9 cellular contexts compared by ENCODE assay signal in genomic region chr3:16148783-16149182, GRCh38. TPM values are rescaled to one million over a fixed set of nuclear protein-coding genes. Genes with fewer than 3 reads are reported as not detected.
DNase-seq lines count a peak whose midpoint lies in the region; ATAC-seq and TF ChIP-seq lines count a peak whose summit lies in the region.
"Had no signal": no experiment of that assay in that cellular context is flagged by ENCODE, and none has a peak within 500 bp of the region (broad histone marks: within the 10 kb centered on the region; RNA-seq: fewer than 3 reads in every experiment).

No MANE protein-coding gene starts in this region.

- H3K27me3 Mint-ChIP-seq in stimulated activated naive B cell treated with anti-CD40 and anti-IgM and Interleukin-4, amounts not matched to agents 10 μg/mL and 1 μg/mL and 100 μg/mL, for 72 hours = peaks cover 0 to 13% of the 10 kb centered on the region in 2 donors
- H3K27me3 Mint-ChIP-seq in CD14-positive monocyte (ENCODE audit: low read depth in 3 of 3) = peaks cover 0 to 6% (median 2%) of the 10 kb centered on the region in 3 donors

- H3K27me3 ChIP-seq in right atrium auricular region = no peaks in the 10 kb centered on the region

- no peak overlapping the region for H3K4me3 Mint-ChIP-seq in stimulated activated naive B cell treated with anti-CD40 and anti-IgM and Interleukin-4, amounts not matched to agents 10 μg/mL and 1 μg/mL and 100 μg/mL, for 72 hours
- no peak overlapping the region for H3K4me3 Mint-ChIP-seq in CD14-positive monocyte

- TF ChIP-seq CTCF in HEK293 (tag by site-specific recombination; IDR thresholded peaks at IDR 0.05) = no peak
- TF ChIP-seq CTCF in astrocyte of the spinal cord (IDR thresholded peaks at IDR 0.05; ENCODE audit: low read depth, low read length) = no peak
- TF ChIP-seq CTCF in right atrium auricular region (IDR thresholded peaks at IDR 0.05) = no peak
- TF ChIP-seq CTCF in CD14-positive monocyte (IDR thresholded peaks at IDR 0.05) = no peak

- H3K4me3 ChIP-seq in HEK293 (ENCODE audit: low read depth, low read length) = no peak overlapping the region
- no peak overlapping the region for H3K4me3 ChIP-seq in astrocyte of the spinal cord (ENCODE audit: low read depth, low read length)
- H3K4me3 ChIP-seq in right atrium auricular region = no peak overlapping the region

- H3K4me1 ChIP-seq in HEK293 (ENCODE audit: control insufficient read depth, insufficient read depth, low read length) (peaks cover 16% of the 10 kb centered on the region), right atrium auricular region (peaks cover 0 to 23% of the 10 kb centered on the region in 2 donors)

- peak overlapping the region; percentile 59 for H3K27ac ChIP-seq in HEK293 (ENCODE audit: extremely low read depth, low read depth, low read length)
- H3K27ac ChIP-seq in right atrium auricular region = peak overlapping the region; percentile 75

- peaks cover 0 to 5% of the 10 kb centered on the region in 2 donors for H3K36me3 Mint-ChIP-seq in stimulated activated naive B cell treated with anti-CD40 and anti-IgM and Interleukin-4, amounts not matched to agents 10 μg/mL and 1 μg/mL and 100 μg/mL, for 72 hours
- H3K36me3 Mint-ChIP-seq in CD14-positive monocyte = no peaks in the 10 kb centered on the region

- peaks cover 13 to 14% of the 10 kb centered on the region in 2 donors for H3K9me3 Mint-ChIP-seq in stimulated activated naive B cell treated with anti-CD40 and anti-IgM and Interleukin-4, amounts not matched to agents 10 μg/mL and 1 μg/mL and 100 μg/mL, for 72 hours
- peaks cover 13 to 42% (median 34%) of the 10 kb centered on the region in 7 donors for H3K9me3 Mint-ChIP-seq in CD14-positive monocyte

- no peaks in the 10 kb centered on the region for H3K4me1 Mint-ChIP-seq in stimulated activated naive B cell treated with anti-CD40 and anti-IgM and Interleukin-4, amounts not matched to agents 10 μg/mL and 1 μg/mL and 100 μg/mL, for 72 hours
- peaks cover 2% of the 10 kb centered on the region for H3K4me1 Mint-ChIP-seq in CD14-positive monocyte

- in situ Hi-C loops in astrocyte of the spinal cord (cut with HindIII; ENCODE audit: low sequenced_read_pairs) = no loop called here

- DNase-seq in astrocyte of the spinal cord (ENCODE audit: low read depth, low spot score) = peak; percentile 94
- peak; percentile 91 for DNase-seq in right atrium auricular region (ENCODE audit: low spot score)
- no peak for DNase-seq in stimulated activated naive B cell treated with anti-CD40 and anti-IgM and Interleukin-4, amounts not matched to agents 10 μg/mL and 1 μg/mL and 100 μg/mL, for 72 hours
- DNase-seq in CD14-positive monocyte (ENCODE audit: low spot score) = no peak
- DNase-seq in stimulated activated CD4-positive, alpha-beta T cell treated with anti-CD3 and anti-CD28 coated beads, Interleukin-15, amount 100 ng/mL, for 24 hours = no peak
- DNase-seq in activated CD8-positive, alpha-beta memory T cell treated with anti-CD3 and anti-CD28 coated beads for 24 hours = no peak
- DNase-seq in NCI-H510A (lab: John Stamatoyannopoulos, UW) = no peak

- peak overlapping the region; percentile 47 for H3K27ac Mint-ChIP-seq in stimulated activated naive B cell treated with anti-CD40 and anti-IgM and Interleukin-4, amounts not matched to agents 10 μg/mL and 1 μg/mL and 100 μg/mL, for 72 hours
- H3K27ac Mint-ChIP-seq in CD14-positive monocyte = no peak overlapping the region
- H3K27ac Mint-ChIP-seq: activated naive CD4-positive, alpha-beta T cell treated with anti-CD3 and anti-CD28 coated beads, Interleukin-2, amount 50 U/mL, for 72 hours had no signal

- ATAC-seq in stimulated activated naive B cell treated with anti-CD40 and anti-IgM and Interleukin-4, amounts not matched to agents 10 μg/mL and 1 μg/mL and 100 μg/mL, for 72 hours (replicated peaks) = no peak
- ATAC-seq: activated naive CD4-positive, alpha-beta T cell treated with anti-CD3 and anti-CD28 coated beads, Interleukin-2, amount 50 U/mL, for 72 hours had no signal

- CTCF ChIA-PET in HEK293 (lab: Yijun Ruan, JAX) = interaction anchor here (0.6 kb wide), 2 partner anchors 82 to 1448 kb away, joined by 3 read pairs; no protein-coding TSS in a partner anchor

- H3K9me3 ChIP-seq in HEK293 (ENCODE audit: control insufficient read depth, insufficient read depth, low read depth, low read length) (no peaks in the 10 kb centered on the region), right atrium auricular region (peaks cover 0 to 5% of the 10 kb centered on the region in 2 donors)

- intact Hi-C loops in CD14-positive monocyte (cut with micrococcal nuclease) = no loop called here

- POLR2A ChIA-PET in HEK293 (lab: Yijun Ruan, JAX) = interaction anchor here (0.6 kb wide), 1 partner anchor 100 kb away, joined by 3 read pairs; no protein-coding TSS in a partner anchor

- H3K36me3 ChIP-seq in HEK293 (ENCODE audit: control insufficient read depth in 2 of 2, insufficient read depth in 1 of 2, low read length in 2 of 2) (no peaks in the 10 kb centered on the region), right atrium auricular region (no peaks in the 10 kb centered on the region)

TF ChIP-seq in HEK293, 187 proteins besides CTCF, POLR2A, EP300 and RAD21 (continues in another document):
- TF ChIP-seq SCRT1 (tag by site-specific recombination; IDR thresholded peaks at IDR 0.05; ENCODE audit: borderline replicate concordance) (no peak), ZNF600 (tag by site-specific recombination; IDR thresholded peaks at IDR 0.05) (no peak), ZBTB17 (tag by site-specific recombination; IDR thresholded peaks at IDR 0.05) (0 out of 2 replicates have a peak, but pooled peaks have one; percentile 36), ZBTB21 (tag by site-specific recombination; IDR thresholded peaks at IDR 0.05) (peak; percentile 80), OSR2 (tag by site-specific recombination; IDR thresholded peaks at IDR 0.05) (peak; percentile 88), ZIC2 (tag by site-specific recombination; IDR thresholded peaks at IDR 0.05) (peak; percentile 39), ZNF341 (tag by site-specific recombination; IDR thresholded peaks at IDR 0.05; ENCODE audit: low read depth) (peak; percentile 61), SP7 (tag by site-specific recombination; IDR thresholded peaks at IDR 0.05) (peak; percentile 85), ZFHX2 (tag by site-specific recombination; conservative IDR thresholded peaks at IDR 0.05) (peak; percentile 50), FEZF1 (tag by site-specific recombination; IDR thresholded peaks at IDR 0.05) (peak; percentile 43), KLF1 (tag by site-specific recombination; IDR thresholded peaks at IDR 0.05) (peak; percentile 83), KLF8 (tag by site-specific recombination; IDR thresholded peaks at IDR 0.05) (no peak; the same call in 1 of the 2 replicates), ZXDB (tag by site-specific recombination; IDR thresholded peaks at IDR 0.05) (0 out of 2 replicates have a peak, but pooled peaks have one; percentile 34)
- TF ChIP-seq, protein P1, sequence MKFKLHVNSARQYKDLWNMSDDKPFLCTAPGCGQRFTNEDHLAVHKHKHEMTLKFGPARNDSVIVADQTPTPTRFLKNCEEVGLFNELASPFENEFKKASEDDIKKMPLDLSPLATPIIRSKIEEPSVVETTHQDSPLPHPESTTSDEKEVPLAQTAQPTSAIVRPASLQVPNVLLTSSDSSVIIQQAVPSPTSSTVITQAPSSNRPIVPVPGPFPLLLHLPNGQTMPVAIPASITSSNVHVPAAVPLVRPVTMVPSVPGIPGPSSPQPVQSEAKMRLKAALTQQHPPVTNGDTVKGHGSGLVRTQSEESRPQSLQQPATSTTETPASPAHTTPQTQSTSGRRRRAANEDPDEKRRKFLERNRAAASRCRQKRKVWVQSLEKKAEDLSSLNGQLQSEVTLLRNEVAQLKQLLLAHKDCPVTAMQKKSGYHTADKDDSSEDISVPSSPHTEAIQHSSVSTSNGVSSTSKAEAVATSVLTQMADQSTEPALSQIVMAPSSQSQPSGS (tag by site-specific recombination; IDR thresholded peaks at IDR 0.05; ENCODE audit: low read depth) = peak; percentile 72
- TF ChIP-seq, protein P2, sequence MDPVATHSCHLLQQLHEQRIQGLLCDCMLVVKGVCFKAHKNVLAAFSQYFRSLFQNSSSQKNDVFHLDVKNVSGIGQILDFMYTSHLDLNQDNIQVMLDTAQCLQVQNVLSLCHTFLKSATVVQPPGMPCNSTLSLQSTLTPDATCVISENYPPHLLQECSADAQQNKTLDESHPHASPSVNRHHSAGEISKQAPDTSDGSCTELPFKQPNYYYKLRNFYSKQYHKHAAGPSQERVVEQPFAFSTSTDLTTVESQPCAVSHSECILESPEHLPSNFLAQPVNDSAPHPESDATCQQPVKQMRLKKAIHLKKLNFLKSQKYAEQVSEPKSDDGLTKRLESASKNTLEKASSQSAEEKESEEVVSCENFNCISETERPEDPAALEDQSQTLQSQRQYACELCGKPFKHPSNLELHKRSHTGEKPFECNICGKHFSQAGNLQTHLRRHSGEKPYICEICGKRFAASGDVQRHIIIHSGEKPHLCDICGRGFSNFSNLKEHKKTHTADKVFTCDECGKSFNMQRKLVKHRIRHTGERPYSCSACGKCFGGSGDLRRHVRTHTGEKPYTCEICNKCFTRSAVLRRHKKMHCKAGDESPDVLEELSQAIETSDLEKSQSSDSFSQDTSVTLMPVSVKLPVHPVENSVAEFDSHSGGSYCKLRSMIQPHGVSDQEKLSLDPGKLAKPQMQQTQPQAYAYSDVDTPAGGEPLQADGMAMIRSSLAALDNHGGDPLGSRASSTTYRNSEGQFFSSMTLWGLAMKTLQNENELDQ (tag by site-specific recombination; IDR thresholded peaks at IDR 0.05; ENCODE audit: low read depth) = no peak

RNA-seq across cellular contexts. Expression of gene GALNT15, which starts 25.7 kb away (rescaled TPM):
- 10 to 100 TPM; 21.7 to 83.1 TPM for total RNA-seq in right atrium auricular region
- not detected for polyA plus RNA-seq in CD14-positive monocyte

Comparison
In these comparisons a context has a peak if more than half of its experiments do, and no peak if none do; other contexts are left out.
1. DNase-seq: peak in astrocyte of the spinal cord (single experiment) and right atrium auricular region (single experiment); none in stimulated activated naive B cell treated with anti-CD40 and anti-IgM and Interleukin-4, amounts not matched to agents 10 μg/mL and 1 μg/mL and 100 μg/mL, for 72 hours (single experiment), CD14-positive monocyte (single experiment), stimulated activated CD4-positive, alpha-beta T cell treated with anti-CD3 and anti-CD28 coated beads, Interleukin-15, amount 100 ng/mL, for 24 hours (single experiment), activated CD8-positive, alpha-beta memory T cell treated with anti-CD3 and anti-CD28 coated beads for 24 hours (single experiment) and NCI-H510A (single experiment).